11 cellular contexts compared by ENCODE assay signal in genomic region chr6:33746651-33747100, GRCh38. TPM values are rescaled to one million over a fixed set of nuclear protein-coding genes. Genes with fewer than 3 reads are reported as not detected.
DNase-seq lines count a peak whose midpoint lies in the region; TF ChIP-seq lines count a peak whose summit lies in the region.
"Had no signal": no experiment of that assay in that cellular context is flagged by ENCODE, and none has a peak within 500 bp of the region (broad histone marks: within the 10 kb centered on the region; RNA-seq: fewer than 3 reads in every experiment).

Gene IP6K3 (minus strand): TSS chr6:33746905. CDS start chr6:33735476, 11,429 bp downstream.

- no peaks in the 10 kb centered on the region for H3K9me3 ChIP-seq in right atrium auricular region

- H3K9me3 Mint-ChIP-seq in progenitor cell of endocrine pancreas (ENCODE audit: low read depth): no peaks in the 10 kb centered on the region

- peaks cover 8% of the 10 kb centered on the region for H3K36me3 ChIP-seq in right atrium auricular region

- peak; percentile 95 for DNase-seq in Ammon's horn (ENCODE audit: low spot score)
- no peak for DNase-seq in right atrium auricular region (ENCODE audit: low spot score)
- DNase-seq in progenitor cell of endocrine pancreas (ENCODE audit: low spot score, unreplicated experiment): no peak
- DNase-seq in hepatic stellate cell (ENCODE audit: low spot score): no peak
- no peak for DNase-seq in activated T-cell treated with anti-CD3 and anti-CD28 coated beads, Interleukin-2, amount 50 U/mL, for 1 hour
- DNase-seq in NCI-H345 treated with DMSO at 0.1 percent for 48 hours (lab: John Stamatoyannopoulos, UW; ENCODE audit: unreplicated experiment): no peak
- no peak for DNase-seq in NCI-H128 (lab: John Stamatoyannopoulos, UW; ENCODE audit: unreplicated experiment)
- DNase-seq: activated T-cell treated with anti-CD3 and anti-CD28 coated beads, Interleukin-2, amount 50 U/mL, for 48 hours; stimulated activated CD4-positive, alpha-beta T cell treated with anti-CD3 and anti-CD28 coated beads, Interleukin-12 subunit alpha, Interleukin-12 subunit beta, amount 100 ng/mL, for 4 hours had no signal

- no peak within 1 kb of the TSS for H3K4me3 Mint-ChIP-seq in progenitor cell of endocrine pancreas (ENCODE audit: low read depth)

- peak within 1 kb of the TSS; percentile 46 for H3K27ac Mint-ChIP-seq in progenitor cell of endocrine pancreas

- H3K36me3 Mint-ChIP-seq in progenitor cell of endocrine pancreas (ENCODE audit: insufficient read depth): no peaks in the 10 kb centered on the region

- peak within 1 kb of the TSS; percentile 47 to 51 for H3K4me3 ChIP-seq in right atrium auricular region

- H3K27me3 Mint-ChIP-seq in progenitor cell of endocrine pancreas: peaks cover 27% of the 10 kb centered on the region

- H3K27ac ChIP-seq in angular gyrus (ENCODE audit: low read depth, low read length): peak within 1 kb of the TSS; percentile 93
- peak within 1 kb of the TSS; percentile 86 to 94 for H3K27ac ChIP-seq in right atrium auricular region

- H3K27me3 ChIP-seq in right atrium auricular region: no peaks in the 10 kb centered on the region

- H3K4me1 ChIP-seq in right atrium auricular region: peaks cover 0 to 49% of the 10 kb centered on the region in 2 donors

- H3K4me1 Mint-ChIP-seq in progenitor cell of endocrine pancreas (ENCODE audit: low read depth): peaks cover 16% of the 10 kb centered on the region

- TF ChIP-seq CTCF in right atrium auricular region (IDR thresholded peaks at IDR 0.05): no peak
- TF ChIP-seq CTCF in progenitor cell of endocrine pancreas (IDR thresholded peaks at IDR 0.05; ENCODE audit: unreplicated experiment): no peak

RNA-seq across cellular contexts. Expression of gene IP6K3, which starts in this region (rescaled TPM):
- total RNA-seq in right atrium auricular region (10 to 100 TPM; 17.3 to 29.9 TPM), progenitor cell of endocrine pancreas (0.14 and 0.29 TPM in 2 replicates)
- total RNA-seq: SK-MEL-5 had no signal

Comparison
In these comparisons a context has a peak if more than half of its experiments do, and no peak if none do; other contexts are left out.
1. RNA of gene IP6K3 (total RNA-seq): 17.3 to 29.9 TPM in right atrium auricular region; 0.14 to 0.29 TPM in progenitor cell of endocrine pancreas; every median in the first group is over 10 times any median in the second.